In genomic region chr12:115998789-115999478, GRCh38 we compare ENCODE assay signal across 14 cellular contexts.
A peak's percentile ranks its signal among the peaks of the same experiment; 100 is the strongest.
DNase-seq lines count a peak whose midpoint lies in the region; ATAC-seq, FAIRE-seq and TF ChIP-seq lines count a peak whose summit lies in the region.
"Had no signal": no experiment of that assay in that cellular context is flagged by ENCODE, and none has a peak within 500 bp of the region (broad histone marks: within the 10 kb centered on the region; RNA-seq: fewer than 3 reads in every experiment).

No MANE protein-coding gene starts in this region.

- intact Hi-C loops in HepG2 (cut with micrococcal nuclease; ENCODE audit: unreplicated experiment): loop anchor here (5.0 to 10.0 kb wide), 3 partner anchors 238 to 696 kb away; no protein-coding TSS in a partner anchor
- intact Hi-C loops in esophagus squamous epithelium (cut with DNase I): loop anchor here (5.0 to 10.0 kb wide), 2 partner anchors 603 to 686 kb away; no protein-coding TSS in a partner anchor
- intact Hi-C loops in activated T-helper 1 cell treated with anti-CD3 and anti-CD28 coated beads, Interleukin-12 subunit alpha, Interleukin-12 subunit beta, Interleukin-2, Interleukin-4 antibody, amounts not matched to agents 30 ng/mL and 10 ng/mL and 1 ng/mL, durations not matched to agents 14 hours and 24 hours and 36 hours (cut with micrococcal nuclease): loop anchor here (2.0 to 5.0 kb wide), 5 partner anchors 63 to 710 kb away; partner anchors contain the start of gene MED13L

- FAIRE-seq in HepG2 (lab: Jason Lieb, UNC): no peak
- FAIRE-seq: bronchial epithelial cell had no signal

- TF ChIP-seq RAD21 in liver (IDR thresholded peaks at IDR 0.05): no peak
- no peak for TF ChIP-seq RAD21 in HepG2 (CRISPR knock-in tag; IDR thresholded peaks at IDR 0.05)

- ATAC-seq in HepG2: no peak
- ATAC-seq in activated CD8-positive, alpha-beta memory T cell treated with anti-CD3 and anti-CD28 coated beads, Interleukin-2, amount 10 ng/mL, durations not matched to agents 7 days and 5 days: no peak

- WGBS in liver: 41% methylated on average over 10 of the region's 10 CpGs
- 92% methylated on average over 10 of the region's 10 CpGs for WGBS in HepG2 (ENCODE audit: low lambda C conversion rate)
- 47 to 61% methylated on average over 10 of the region's 10 CpGs for whole genome bisulfite sequencing in esophagus squamous epithelium, 2 donors

- peaks cover 3 to 8% (median 6%) of the 10 kb centered on the region in 4 donors for H3K4me1 ChIP-seq in liver (ENCODE audit: control insufficient read depth in 4 of 4, insufficient read depth in 4 of 4, low read length in 3 of 4)
- H3K4me1 ChIP-seq in HepG2 (ENCODE audit: insufficient read depth, low read length): no peaks in the 10 kb centered on the region
- H3K4me1 ChIP-seq in esophagus squamous epithelium: peaks cover 0 to 27% (median 10%) of the 10 kb centered on the region in 3 donors
- H3K4me1 ChIP-seq in neutrophil (ENCODE audit: control insufficient read depth in 1 of 2, insufficient read depth in 1 of 2, low read depth in 1 of 2, low read length in 1 of 2): no peaks in the 10 kb centered on the region

- H2AFZ ChIP-seq in HepG2 (ENCODE audit: low read length): no peak overlapping the region

- TF ChIP-seq EP300 in HepG2 (IDR thresholded peaks at IDR 0.05; ENCODE audit: low read depth in 2 of 2, low read length in 2 of 2) (no peak), HepG2 (CRISPR knock-in tag; IDR thresholded peaks at IDR 0.05; ENCODE audit: borderline replicate concordance) (no peak)

- H3K9me3 ChIP-seq in liver (ENCODE audit: control insufficient read depth in 4 of 4, low read length in 3 of 4) (no peaks in the 10 kb centered on the region), HepG2 (ENCODE audit: low read length) (no peaks in the 10 kb centered on the region), esophagus squamous epithelium (no peaks in the 10 kb centered on the region), neutrophil (no peaks in the 10 kb centered on the region)

- H3K4me1 Mint-ChIP-seq in activated T-helper 1 cell treated with anti-CD3 and anti-CD28 coated beads, Interleukin-12 subunit alpha, Interleukin-12 subunit beta, Interleukin-2, Interleukin-4 antibody, amounts not matched to agents 30 ng/mL and 10 ng/mL and 1 ng/mL, durations not matched to agents 14 hours and 24 hours and 36 hours (ENCODE audit: low read depth): peaks cover under 1% of the 10 kb centered on the region
- H3K4me1 Mint-ChIP-seq in activated CD8-positive, alpha-beta memory T cell treated with anti-CD3 and anti-CD28 coated beads, Interleukin-2, amount 10 ng/mL, durations not matched to agents 7 days and 5 days: peaks cover 3% of the 10 kb centered on the region

- no peaks in the 10 kb centered on the region for H3K9me3 Mint-ChIP-seq in activated T-helper 1 cell treated with anti-CD3 and anti-CD28 coated beads, Interleukin-12 subunit alpha, Interleukin-12 subunit beta, Interleukin-2, Interleukin-4 antibody, amounts not matched to agents 30 ng/mL and 10 ng/mL and 1 ng/mL, durations not matched to agents 14 hours and 24 hours and 36 hours
- H3K9me3 Mint-ChIP-seq in activated CD8-positive, alpha-beta memory T cell treated with anti-CD3 and anti-CD28 coated beads, Interleukin-2, amount 10 ng/mL, durations not matched to agents 7 days and 5 days (ENCODE audit: low read depth): no peaks in the 10 kb centered on the region
- H3K9me3 Mint-ChIP-seq: activated naive CD4-positive, alpha-beta T cell treated with anti-CD3 and anti-CD28 coated beads for 36 hours had no signal

- H3K27me3 ChIP-seq in liver (ENCODE audit: control insufficient read depth in 4 of 4, insufficient read depth in 4 of 4, low read length in 3 of 4) (no peaks in the 10 kb centered on the region), HepG2 (ENCODE audit: control insufficient read depth in 1 of 2, insufficient read depth in 2 of 2, low read length in 2 of 2) (no peaks in the 10 kb centered on the region), esophagus squamous epithelium (no peaks in the 10 kb centered on the region), neutrophil (no peaks in the 10 kb centered on the region)

- no peak overlapping the region for H3K4me3 Mint-ChIP-seq in activated T-helper 1 cell treated with anti-CD3 and anti-CD28 coated beads, Interleukin-12 subunit alpha, Interleukin-12 subunit beta, Interleukin-2, Interleukin-4 antibody, amounts not matched to agents 30 ng/mL and 10 ng/mL and 1 ng/mL, durations not matched to agents 14 hours and 24 hours and 36 hours
- H3K4me3 Mint-ChIP-seq in activated CD8-positive, alpha-beta memory T cell treated with anti-CD3 and anti-CD28 coated beads, Interleukin-2, amount 10 ng/mL, durations not matched to agents 7 days and 5 days: no peak overlapping the region
- H3K4me3 Mint-ChIP-seq: activated naive CD4-positive, alpha-beta T cell treated with anti-CD3 and anti-CD28 coated beads for 36 hours had no signal

- no peaks in the 10 kb centered on the region for H3K79me2 ChIP-seq in HepG2 (ENCODE audit: insufficient read depth, low read length)

- no peak overlapping the region for H3K4me3 ChIP-seq in liver (ENCODE audit: low read depth in 1 of 3, low read length in 3 of 3)
- H3K4me3 ChIP-seq in HepG2 (replicated peaks in 1 of 3; ENCODE audit: insufficient read depth in 1 of 3, low read depth in 2 of 3, low read length in 3 of 3): no peak overlapping the region
- no peak overlapping the region for H3K4me3 ChIP-seq in esophagus squamous epithelium
- no peak overlapping the region for H3K4me3 ChIP-seq in neutrophil (ENCODE audit: low read depth in 1 of 2, low read length in 1 of 2)

- TF ChIP-seq CTCF in liver (IDR thresholded peaks at IDR 0.05; ENCODE audit: low read depth, low read length, missing input control) (no peak), HepG2 (CRISPR knock-in tag; IDR thresholded peaks at IDR 0.05) (no peak), esophagus squamous epithelium (IDR thresholded peaks at IDR 0.05) (no peak), neutrophil (IDR thresholded peaks at IDR 0.05) (no peak)

- TF ChIP-seq POLR2A in HepG2 (IDR thresholded peaks at IDR 0.05; ENCODE audit: insufficient read depth in 1 of 2, low read depth in 2 of 2, low read length in 2 of 2) (no peak), esophagus squamous epithelium (IDR thresholded peaks at IDR 0.05) (no peak)

- POLR2A ChIA-PET in HepG2 (lab: Yijun Ruan, JAX): no interaction called here

- no TSS peak for BruUV-seq in HepG2 (replicated peaks; lab: Mats Ljungman, UMichigan)

- no peaks in the 10 kb centered on the region for H3K27me3 Mint-ChIP-seq in activated T-helper 1 cell treated with anti-CD3 and anti-CD28 coated beads, Interleukin-12 subunit alpha, Interleukin-12 subunit beta, Interleukin-2, Interleukin-4 antibody, amounts not matched to agents 30 ng/mL and 10 ng/mL and 1 ng/mL, durations not matched to agents 14 hours and 24 hours and 36 hours (ENCODE audit: insufficient read depth)
- no peaks in the 10 kb centered on the region for H3K27me3 Mint-ChIP-seq in activated CD8-positive, alpha-beta memory T cell treated with anti-CD3 and anti-CD28 coated beads, Interleukin-2, amount 10 ng/mL, durations not matched to agents 7 days and 5 days

- CTCF ChIA-PET in HepG2 (lab: Yijun Ruan, JAX; ENCODE audit: low intra/inter-chr PET ratio, low total read pairs): interaction anchor here (1.8 kb wide), 1 partner anchor 237 kb away, joined by 13 read pairs; no protein-coding TSS in a partner anchor
- CTCF ChIA-PET in activated CD8-positive, alpha-beta memory T cell treated with anti-CD3 and anti-CD28 coated beads, Interleukin-2, amount 10 ng/mL, durations not matched to agents 7 days and 5 days (lab: Charles Lee): interaction anchor here (1.1 to 2.5 kb wide), 8 partner anchors 10 to 281 kb away, joined by 3 to 13 read pairs (median 4); no protein-coding TSS in a partner anchor

- in situ Hi-C loops in HepG2 (cut with HindIII; ENCODE audit: extremely low pct_ligation_motif_present, low pct_unique_long_range_greater_than_20kb): loop anchor here (10.0 kb wide), 2 partner anchors 236 to 596 kb away; no protein-coding TSS in a partner anchor

- peaks cover 9 to 37% (median 18%) of the 10 kb centered on the region in 4 donors for H3K36me3 ChIP-seq in liver (ENCODE audit: control insufficient read depth in 4 of 4, insufficient read depth in 3 of 4, low read depth in 1 of 4, low read length in 3 of 4)
- peaks cover 8 to 33% of the 10 kb centered on the region in 2 experiments for H3K36me3 ChIP-seq in HepG2 (replicated peaks in 1 of 2; ENCODE audit: control insufficient read depth in 1 of 2, insufficient read depth in 2 of 2, low read length in 2 of 2)
- H3K36me3 ChIP-seq in esophagus squamous epithelium: peaks cover 0 to 79% (median 22%) of the 10 kb centered on the region in 3 donors
- H3K36me3 ChIP-seq in neutrophil: peaks cover 81% of the 10 kb centered on the region

- H3K27ac Mint-ChIP-seq in activated T-helper 1 cell treated with anti-CD3 and anti-CD28 coated beads, Interleukin-12 subunit alpha, Interleukin-12 subunit beta, Interleukin-2, Interleukin-4 antibody, amounts not matched to agents 30 ng/mL and 10 ng/mL and 1 ng/mL, durations not matched to agents 14 hours and 24 hours and 36 hours: no peak overlapping the region
- no peak overlapping the region for H3K27ac Mint-ChIP-seq in activated CD8-positive, alpha-beta memory T cell treated with anti-CD3 and anti-CD28 coated beads, Interleukin-2, amount 10 ng/mL, durations not matched to agents 7 days and 5 days
- H3K27ac Mint-ChIP-seq: activated naive CD4-positive, alpha-beta T cell treated with anti-CD3 and anti-CD28 coated beads for 36 hours had no signal

- H4K20me1 ChIP-seq in HepG2 (ENCODE audit: insufficient read depth, low read length): no peaks in the 10 kb centered on the region

- H3K27ac ChIP-seq in liver (ENCODE audit: low read depth in 1 of 2, low read length in 2 of 2) (no peak overlapping the region), HepG2 (ENCODE audit: extremely low read length, insufficient read depth, low read length) (no peak overlapping the region), esophagus squamous epithelium (peak overlapping the region in 3 of 4 donors; percentile 6 to 37 (median 31)), neutrophil (peak overlapping the region; percentile 45)
- H3K27ac ChIP-seq: RWPE1 had no signal

- peaks cover 33% of the 10 kb centered on the region for H3K36me3 Mint-ChIP-seq in activated T-helper 1 cell treated with anti-CD3 and anti-CD28 coated beads, Interleukin-12 subunit alpha, Interleukin-12 subunit beta, Interleukin-2, Interleukin-4 antibody, amounts not matched to agents 30 ng/mL and 10 ng/mL and 1 ng/mL, durations not matched to agents 14 hours and 24 hours and 36 hours (ENCODE audit: low read depth)
- peaks cover 11% of the 10 kb centered on the region for H3K36me3 Mint-ChIP-seq in activated CD8-positive, alpha-beta memory T cell treated with anti-CD3 and anti-CD28 coated beads, Interleukin-2, amount 10 ng/mL, durations not matched to agents 7 days and 5 days

- no peak overlapping the region for H3K4me2 ChIP-seq in HepG2 (ENCODE audit: low read depth, low read length)

- DNase-seq in HepG2 (ENCODE audit: low spot score) (no peak), esophagus squamous epithelium (lab: John Stamatoyannopoulos, UW) (no peak), NCI-H345 treated with DMSO at 0.1 percent for 48 hours (lab: John Stamatoyannopoulos, UW; ENCODE audit: unreplicated experiment) (no peak), NCI-H1694 (lab: John Stamatoyannopoulos, UW) (no peak)
- DNase-seq in activated T-helper 1 cell treated with anti-CD3 and anti-CD28 coated beads, Interleukin-12 subunit alpha, Interleukin-12 subunit beta, Interleukin-2, Interleukin-4 antibody, amounts not matched to agents 30 ng/mL and 10 ng/mL and 1 ng/mL, durations not matched to agents 14 hours and 24 hours and 36 hours (ENCODE audit: low spot score): no peak
- DNase-seq in activated CD8-positive, alpha-beta memory T cell treated with anti-CD3 and anti-CD28 coated beads, Interleukin-2, amount 10 ng/mL, durations not matched to agents 7 days and 5 days: no peak
- DNase-seq: activated CD4-positive, CD25-positive, alpha-beta regulatory T cell; activated CD8-positive, alpha-beta memory T cell treated with anti-CD3 and anti-CD28 coated beads, Interleukin-2, amount 50 U/mL, for 48 hours; effector memory CD4-positive, alpha-beta T cell had no signal

- H3K9ac ChIP-seq in liver (ENCODE audit: low read depth in 1 of 2, low read length in 2 of 2) (no peak overlapping the region), HepG2 (ENCODE audit: insufficient read depth, low read depth, low read length) (no peak overlapping the region)

Comparison
In these comparisons a context has a peak if more than half of its experiments do, and no peak if none do; other contexts are left out.
1. H3K27ac ChIP-seq: peak in esophagus squamous epithelium (3 of 4) and neutrophil (single experiment); none in liver (0 of 2) and HepG2 (single experiment).